15 cellular contexts compared by ENCODE assay signal in genomic region chr3:188827593-188827992, GRCh38.
"Had no signal": no experiment of that assay in that cellular context is flagged by ENCODE, and none has a peak within 500 bp of the region (broad histone marks: within the 10 kb centered on the region; RNA-seq: fewer than 3 reads in every experiment).

No MANE protein-coding gene starts in this region.

- H3K4me1 ChIP-seq: pancreas had no signal

- H3K4me3 Mint-ChIP-seq: activated T-cell treated with anti-CD3 and anti-CD28 coated beads, Interleukin-2, amount 50 U/mL, for 72 hours; central memory CD8-positive, alpha-beta T cell; endodermal cell; memory B cell; stimulated activated naive CD8-positive, alpha-beta T cell treated with anti-CD3 and anti-CD28 coated beads, Interleukin-15, Interleukin-2, amounts not matched to agents 100 ng/mL and 50 ng/mL, for 24 hours had no signal

- FAIRE-seq: pancreas had no signal

- H3K4me1 Mint-ChIP-seq: central memory CD8-positive, alpha-beta T cell; memory B cell had no signal

- H3K4me3 ChIP-seq: left ventricle myocardium inferior, pancreas, upper lobe of left lung had no signal

- H3K9me3 ChIP-seq: left ventricle myocardium inferior, pancreas, upper lobe of left lung had no signal

- H3K27ac ChIP-seq: foreskin keratinocyte, left ventricle myocardium inferior, pancreas, upper lobe of left lung had no signal

- H3K36me3 Mint-ChIP-seq: memory B cell had no signal

- DNase-seq: activated CD4-positive, alpha-beta T cell treated with anti-CD3 and anti-CD28 coated beads, Interleukin-2, amount 50 U/mL, for 1 hour; activated CD4-positive, CD25-positive, alpha-beta regulatory T cell; activated T-cell treated with anti-CD3 and anti-CD28 coated beads, Interleukin-2, amount 50 U/mL, for 72 hours; dermis blood vessel endothelial cell; endodermal cell; erythroblast; foreskin keratinocyte; left ventricle myocardium inferior; pancreas; stimulated activated CD4-positive, alpha-beta T cell treated with anti-CD3 and anti-CD28 coated beads, Interleukin-15, amount 100 ng/mL, for 24 hours; stimulated activated CD4-positive, alpha-beta T cell treated with anti-CD3 and anti-CD28 coated beads, Interleukin-4, amount 100 ng/mL, for 24 hours; upper lobe of left lung had no signal

- H3K27me3 Mint-ChIP-seq: central memory CD8-positive, alpha-beta T cell; memory B cell; stimulated activated naive CD8-positive, alpha-beta T cell treated with anti-CD3 and anti-CD28 coated beads, Interleukin-15, Interleukin-2, amounts not matched to agents 100 ng/mL and 50 ng/mL, for 24 hours had no signal

- H3K36me3 ChIP-seq: left ventricle myocardium inferior, pancreas, upper lobe of left lung had no signal

- H3K27ac Mint-ChIP-seq: activated T-cell treated with anti-CD3 and anti-CD28 coated beads, Interleukin-2, amount 50 U/mL, for 72 hours; endodermal cell; memory B cell; stimulated activated naive CD8-positive, alpha-beta T cell treated with anti-CD3 and anti-CD28 coated beads, Interleukin-15, Interleukin-2, amounts not matched to agents 100 ng/mL and 50 ng/mL, for 24 hours had no signal

- H3K27me3 ChIP-seq: foreskin keratinocyte, pancreas, upper lobe of left lung had no signal

- H3K9me3 Mint-ChIP-seq: activated T-cell treated with anti-CD3 and anti-CD28 coated beads, Interleukin-2, amount 50 U/mL, for 72 hours; central memory CD8-positive, alpha-beta T cell; endodermal cell; memory B cell; stimulated activated naive CD8-positive, alpha-beta T cell treated with anti-CD3 and anti-CD28 coated beads, Interleukin-15, Interleukin-2, amounts not matched to agents 100 ng/mL and 50 ng/mL, for 24 hours had no signal

- ATAC-seq: foreskin keratinocyte, pancreas had no signal
